26 cellular contexts compared by ENCODE assay signal in the genomic region with DNA sequence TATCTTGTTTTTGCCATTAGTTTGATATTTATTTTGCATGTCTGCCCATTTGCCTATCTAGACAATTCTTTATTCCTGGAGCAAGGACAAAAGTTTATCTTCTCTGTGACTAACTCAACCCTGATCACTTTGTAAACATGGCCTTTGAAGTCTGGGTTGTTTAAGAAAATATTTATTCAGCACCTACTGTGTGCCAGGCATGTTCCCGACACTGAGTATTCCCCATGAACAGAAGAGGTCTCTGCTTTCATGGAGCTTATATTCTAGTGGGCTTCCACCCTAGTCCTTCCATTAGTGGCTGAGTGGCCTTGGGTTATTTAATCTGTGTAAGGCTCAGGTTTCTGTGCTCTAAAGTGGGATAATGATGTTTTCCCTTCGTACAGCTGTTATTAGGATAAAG. TPM values are rescaled to one million over a fixed set of nuclear protein-coding genes. Genes with fewer than 3 reads are reported as not detected.
DNase-seq lines count a peak whose midpoint lies in the region; ATAC-seq and TF ChIP-seq lines count a peak whose summit lies in the region.
"Had no signal": no experiment of that assay in that cellular context is flagged by ENCODE, and none has a peak within 500 bp of the region (broad histone marks: within the 10 kb centered on the region; RNA-seq: fewer than 3 reads in every experiment).

No MANE protein-coding gene starts in this region.

- H3K27ac Mint-ChIP-seq in Calu3 (ENCODE audit: unreplicated experiment): peak overlapping the region; percentile 10
- H3K27ac Mint-ChIP-seq: activated CD4-positive, alpha-beta memory T cell treated with anti-CD3 and anti-CD28 coated beads, Interleukin-2, amount 10 ng/mL, durations not matched to agents 7 days and 5 days; activated naive CD4-positive, alpha-beta T cell treated with anti-CD3 and anti-CD28 coated beads for 36 hours; activated T-helper 1 cell treated with anti-CD3 and anti-CD28 coated beads, Interleukin-12 subunit alpha, Interleukin-12 subunit beta, Interleukin-2, Interleukin-4 antibody, amounts not matched to agents 30 ng/mL and 10 ng/mL and 1 ng/mL, durations not matched to agents 14 hours and 24 hours and 36 hours; CD4-positive, CD25-positive, alpha-beta regulatory T cell; T-helper 1 cell treated with Interleukin-12 subunit alpha and Interleukin-12 subunit beta and Interleukin-4 antibody, amounts not matched to agents 30 μg/mL and 1 μg/mL, for 36 hours had no signal

- H3K4me3 Mint-ChIP-seq in Calu3 (ENCODE audit: low read depth, unreplicated experiment): no peak overlapping the region
- H3K4me3 Mint-ChIP-seq: activated CD4-positive, alpha-beta memory T cell treated with anti-CD3 and anti-CD28 coated beads, Interleukin-2, amount 10 ng/mL, durations not matched to agents 7 days and 5 days; activated naive CD4-positive, alpha-beta T cell treated with anti-CD3 and anti-CD28 coated beads for 36 hours; activated T-helper 1 cell treated with anti-CD3 and anti-CD28 coated beads, Interleukin-12 subunit alpha, Interleukin-12 subunit beta, Interleukin-2, Interleukin-4 antibody, amounts not matched to agents 30 ng/mL and 10 ng/mL and 1 ng/mL, durations not matched to agents 14 hours and 24 hours and 36 hours; CD4-positive, CD25-positive, alpha-beta regulatory T cell; T-helper 1 cell treated with Interleukin-12 subunit alpha and Interleukin-12 subunit beta and Interleukin-4 antibody, amounts not matched to agents 30 μg/mL and 1 μg/mL, for 36 hours had no signal

- no peaks in the 10 kb centered on the region for H3K36me3 ChIP-seq in colonic mucosa
- no peaks in the 10 kb centered on the region for H3K36me3 ChIP-seq in mucosa of descending colon (ENCODE audit: low read depth)
- H3K36me3 ChIP-seq: stomach, thyroid gland had no signal

- H3K4me3 ChIP-seq in colonic mucosa: no peak overlapping the region
- no peak overlapping the region for H3K4me3 ChIP-seq in mucosa of descending colon
- H3K4me3 ChIP-seq: body of pancreas, stomach, thyroid gland had no signal

- H3K9me3 ChIP-seq in colonic mucosa: no peaks in the 10 kb centered on the region
- H3K9me3 ChIP-seq in mucosa of descending colon: no peaks in the 10 kb centered on the region
- H3K9me3 ChIP-seq: body of pancreas, stomach, thyroid gland had no signal

- DNase-seq in Calu3: no peak
- DNase-seq in NCI-H524 (lab: John Stamatoyannopoulos, UW): peak; percentile 22 to 73
- no peak for DNase-seq in colonic mucosa
- DNase-seq in mucosa of descending colon: no peak
- no peak for DNase-seq in stimulated activated naive CD4-positive, alpha-beta T cell treated with Interleukin-2 at 50 U/mL for 16 hours (lab: John Stamatoyannopoulos, UW)
- DNase-seq in activated CD8-positive, alpha-beta memory T cell treated with anti-CD3 and anti-CD28 coated beads, Interleukin-2, amount 50 U/mL, for 4 hours: no peak
- DNase-seq in iPS-NIHi7 (ENCODE audit: extremely low spot score): no peak
- DNase-seq: activated CD4-positive, alpha-beta memory T cell treated with anti-CD3 and anti-CD28 coated beads, Interleukin-2, amount 10 ng/mL, durations not matched to agents 7 days and 5 days; activated CD4-positive, CD25-positive, alpha-beta regulatory T cell treated with anti-CD3 and anti-CD28 coated beads, Interleukin-2, amount 50 U/mL, for 72 hours; activated CD8-positive, alpha-beta memory T cell treated with anti-CD3 and anti-CD28 coated beads, Interleukin-2, amount 50 U/mL, for 48 hours; activated naive CD4-positive, alpha-beta T cell treated with anti-CD3 and anti-CD28 coated beads for 36 hours; AML-193; body of pancreas; CD4-positive, CD25-positive, alpha-beta regulatory T cell; foreskin melanocyte; NCI-H1092; NCI-H187 treated with DMSO at 0.1 percent for 48 hours; PC-3; right cardiac atrium; stomach; thyroid gland had no signal

- peak; percentile 38 for ATAC-seq in mucosa of descending colon
- ATAC-seq in HG03460 (IDR thresholded peaks at IDR 0.05; ENCODE audit: unreplicated experiment): no peak
- ATAC-seq: body of pancreas, PC-3, right cardiac atrium, SK-N-SH treated with all-trans-retinoic acid at 6 μM for 48 hours had no signal

- CTCF ChIA-PET in Calu3 (lab: Charles Lee): interaction anchor here (0.6 kb wide), 2 partner anchors 190 to 425 kb away, joined by 3 to 5 read pairs; no protein-coding TSS in a partner anchor

- H3K27me3 ChIP-seq in colonic mucosa: no peaks in the 10 kb centered on the region
- H3K27me3 ChIP-seq: body of pancreas, stomach, thyroid gland had no signal

- H3K36me3 Mint-ChIP-seq in Calu3 (ENCODE audit: insufficient read depth, unreplicated experiment): no peaks in the 10 kb centered on the region

- H3K27ac ChIP-seq in colonic mucosa: peak overlapping the region; percentile 86
- H3K27ac ChIP-seq: parathyroid adenoma, stomach, thyroid gland had no signal

- H3K4me1 Mint-ChIP-seq in Calu3 (ENCODE audit: low read depth, unreplicated experiment): peaks cover 45% of the 10 kb centered on the region
- H3K4me1 Mint-ChIP-seq: activated CD4-positive, alpha-beta memory T cell treated with anti-CD3 and anti-CD28 coated beads, Interleukin-2, amount 10 ng/mL, durations not matched to agents 7 days and 5 days; CD4-positive, CD25-positive, alpha-beta regulatory T cell had no signal

- intact Hi-C loops in Calu3 (cut with micrococcal nuclease; ENCODE audit: unreplicated experiment): loop anchor here (5.0 kb wide), 1 partner anchor 73 kb away; no protein-coding TSS in a partner anchor
- intact Hi-C loops in colonic mucosa (cut with DNase I): no loop called here
- intact Hi-C loops in mucosa of descending colon (cut with DNase I, micrococcal nuclease): no loop called here

- BruUV-seq in Calu3 (replicated peaks; lab: Mats Ljungman, UMichigan): no TSS peak

- H3K9ac ChIP-seq in colonic mucosa (ENCODE audit: low read depth in 2 of 2, low read length in 2 of 2): no peak overlapping the region
- H3K9ac ChIP-seq: parathyroid adenoma had no signal

- TF ChIP-seq CTCF in Calu3 (IDR thresholded peaks at IDR 0.05; ENCODE audit: unreplicated experiment): no peak
- TF ChIP-seq CTCF in colonic mucosa (IDR thresholded peaks at IDR 0.05): no peak
- no peak for TF ChIP-seq CTCF in mucosa of descending colon (IDR thresholded peaks at IDR 0.05)

- H3K9me3 Mint-ChIP-seq in Calu3 (ENCODE audit: low read depth, unreplicated experiment): no peaks in the 10 kb centered on the region
- H3K9me3 Mint-ChIP-seq: activated CD4-positive, alpha-beta memory T cell treated with anti-CD3 and anti-CD28 coated beads, Interleukin-2, amount 10 ng/mL, durations not matched to agents 7 days and 5 days; activated naive CD4-positive, alpha-beta T cell treated with anti-CD3 and anti-CD28 coated beads for 36 hours; activated T-helper 1 cell treated with anti-CD3 and anti-CD28 coated beads, Interleukin-12 subunit alpha, Interleukin-12 subunit beta, Interleukin-2, Interleukin-4 antibody, amounts not matched to agents 30 ng/mL and 10 ng/mL and 1 ng/mL, durations not matched to agents 14 hours and 24 hours and 36 hours; T-helper 1 cell treated with Interleukin-12 subunit alpha and Interleukin-12 subunit beta and Interleukin-4 antibody, amounts not matched to agents 30 μg/mL and 1 μg/mL, for 36 hours had no signal

- H3K27me3 Mint-ChIP-seq in Calu3 (ENCODE audit: unreplicated experiment): no peaks in the 10 kb centered on the region
- H3K27me3 Mint-ChIP-seq: CD4-positive, CD25-positive, alpha-beta regulatory T cell had no signal

- H3K4me1 ChIP-seq in colonic mucosa (peaks cover 5% of the 10 kb centered on the region), mucosa of descending colon (ENCODE audit: low read depth) (peaks cover 44% of the 10 kb centered on the region)
- H3K4me1 ChIP-seq: thyroid gland had no signal

RNA-seq across cellular contexts. Expression of a gene that starts 49.7 kb away (rescaled TPM):
- total RNA-seq in Calu3 (2022) (53.3 and 54.7 TPM in 2 replicates), colonic mucosa (10 to 100 TPM; 66.7 to 89.9 TPM), mucosa of descending colon (100 to 1,000 TPM in 2 of 3 donors, 10 to 100 TPM in 1; 90.0 to 137 (median 106) TPM)
- total RNA-seq: CD4-positive, CD25-positive, alpha-beta regulatory T cell; PC-3 had no signal

Comparison
In these comparisons a context has a peak if more than half of its experiments do, and no peak if none do; other contexts are left out.
1. DNase-seq: peak in NCI-H524 (2 of 2); none in Calu3 (single experiment), colonic mucosa (single experiment), mucosa of descending colon (0 of 3), stimulated activated naive CD4-positive, alpha-beta T cell treated with Interleukin-2 at 50 U/mL for 16 hours (single experiment), activated CD8-positive, alpha-beta memory T cell treated with anti-CD3 and anti-CD28 coated beads, Interleukin-2, amount 50 U/mL, for 4 hours (single experiment) and iPS-NIHi7 (single experiment).